In the genomic region with DNA sequence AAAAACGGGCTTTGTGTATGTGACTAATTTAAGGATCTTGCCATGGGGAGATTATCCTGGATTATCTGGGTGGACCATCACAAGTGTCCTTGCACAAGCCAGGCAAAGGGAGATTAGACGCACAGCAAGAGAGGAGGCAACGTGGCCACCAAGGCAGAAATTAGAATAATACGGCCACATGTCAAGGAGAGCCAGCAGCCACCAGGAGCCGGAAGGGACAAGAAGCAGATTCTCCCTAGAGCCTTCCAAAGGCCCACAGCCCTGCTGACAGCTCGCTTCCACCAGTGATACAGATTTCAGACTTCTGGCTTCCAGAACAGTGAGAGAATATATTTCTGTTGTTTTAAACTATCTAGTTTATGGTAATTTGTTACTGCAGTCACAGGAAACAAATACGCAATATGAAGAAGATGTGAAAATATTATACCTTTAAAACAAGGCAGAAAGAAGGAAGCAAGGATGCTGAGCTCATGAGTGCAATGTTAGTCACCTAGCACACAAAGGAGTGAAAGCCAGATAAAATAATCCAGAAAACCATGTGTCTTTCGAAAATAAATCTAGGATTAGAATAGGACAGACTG, we compare ENCODE assay signal across 11 cellular contexts. TPM values are rescaled to one million over a fixed set of nuclear protein-coding genes. Genes with fewer than 3 reads are reported as not detected.
DNase-seq lines count a peak whose midpoint lies in the region; ATAC-seq, FAIRE-seq and TF ChIP-seq lines count a peak whose summit lies in the region.
"Had no signal": no experiment of that assay in that cellular context is flagged by ENCODE, and none has a peak within 500 bp of the region (broad histone marks: within the 10 kb centered on the region; RNA-seq: fewer than 3 reads in every experiment).

No MANE protein-coding gene starts in this region.

- no peak overlapping the region for H4K8ac ChIP-seq in neuronal stem cell (ENCODE audit: low read depth, low read length)

- no peak overlapping the region for H2BK12ac ChIP-seq in neuronal stem cell (ENCODE audit: low read length)

- H3K4ac ChIP-seq in neuronal stem cell (ENCODE audit: low read length), result no peak overlapping the region

- H2AFZ ChIP-seq in endothelial cell of umbilical vein (ENCODE audit: low read depth, low read length), result no peak overlapping the region
- peak overlapping the region; percentile 79 for H2AFZ ChIP-seq in neuronal stem cell (ENCODE audit: low read length)

- peak overlapping the region; percentile 32 for H3K18ac ChIP-seq in neuronal stem cell (ENCODE audit: low read length)

- TF ChIP-seq POLR2A in endothelial cell of umbilical vein (IDR thresholded peaks at IDR 0.05; ENCODE audit: low read depth, low read length), result no peak

- peaks cover 2% of the 10 kb centered on the region for H3K79me1 ChIP-seq in neuronal stem cell (ENCODE audit: low read depth, low read length)

- TF ChIP-seq CTCF in CD8-positive, alpha-beta T cell (IDR thresholded peaks at IDR 0.05), result no peak
- TF ChIP-seq CTCF in endothelial cell of umbilical vein (IDR thresholded peaks at IDR 0.05; ENCODE audit: extremely low read depth in 1 of 2, insufficient read depth in 1 of 2, low read depth in 1 of 2, low read length in 2 of 2), result no peak

- H4K91ac ChIP-seq in neuronal stem cell (ENCODE audit: low read depth, low read length, poor library complexity), result no peak overlapping the region

- H3K27me3 Mint-ChIP-seq in CD8-positive, alpha-beta T cell (ENCODE audit: low read depth), result no peaks in the 10 kb centered on the region
- no peaks in the 10 kb centered on the region for H3K27me3 Mint-ChIP-seq in effector memory CD8-positive, alpha-beta T cell

- H2BK120ac ChIP-seq in neuronal stem cell (ENCODE audit: low read depth, low read length), result no peak overlapping the region

- FAIRE-seq in endothelial cell of umbilical vein (lab: Jason Lieb, UNC), result no peak

- intact Hi-C loops in CD8-positive, alpha-beta T cell (cut with DNase I, micrococcal nuclease), result no loop called here
- intact Hi-C loops in endothelial cell of umbilical vein (cut with micrococcal nuclease), result loop anchor here (1.0 kb wide), 8 partner anchors 8 to 287 kb away; no protein-coding TSS in a partner anchor

- no peaks in the 10 kb centered on the region for H3K79me2 ChIP-seq in endothelial cell of umbilical vein (ENCODE audit: control insufficient read depth, insufficient read depth, low read length)

- no CpG with 5 or more reads among the region's 8 CpGs for WGBS in neuronal stem cell (ENCODE audit: extremely low coverage in 2 of 2, insufficient read length in 2 of 2, insufficient replicate concordance in 1 of 2), 2 donors

- TSS peak; percentile 74 for BruUV-seq in endothelial cell of umbilical vein (replicated peaks; lab: Mats Ljungman, UMichigan)

- dilution Hi-C loops in endothelial cell of umbilical vein (cut with MboI; ENCODE audit: extremely low pct_ligation_motif_present, low sequenced_read_pairs), result no loop called here

- H3K36me3 ChIP-seq in CD8-positive, alpha-beta T cell (ENCODE audit: insufficient read depth, low read length), result no peaks in the 10 kb centered on the region
- H3K36me3 ChIP-seq in endothelial cell of umbilical vein (ENCODE audit: control insufficient read depth in 2 of 2, extremely low read depth in 1 of 2, insufficient read depth in 2 of 2, low read length in 2 of 2) (no peaks in the 10 kb centered on the region), neuronal stem cell (replicated peaks in 1 of 2; ENCODE audit: control insufficient read depth in 2 of 2, insufficient read depth in 2 of 2, low read length in 2 of 2) (no peaks in the 10 kb centered on the region)

- H3K4me3 ChIP-seq in CD8-positive, alpha-beta T cell (ENCODE audit: low read depth, low read length), result no peak overlapping the region
- H3K4me3 ChIP-seq in endothelial cell of umbilical vein (replicated peaks in 1 of 3; ENCODE audit: insufficient read depth in 1 of 3, low read depth in 1 of 3, low read length in 3 of 3), result peak overlapping the region in 1 of 3 experiments; percentile 1
- H3K4me3 ChIP-seq in neuronal stem cell (ENCODE audit: low read length in 2 of 2), result no peak overlapping the region
- H3K4me3 ChIP-seq: mucosa of descending colon had no signal

- no peak overlapping the region for H2BK15ac ChIP-seq in neuronal stem cell (ENCODE audit: low read length)

- ATAC-seq in CD8-positive, alpha-beta T cell, result peak; percentile 17
- no peak for ATAC-seq in GM21528 (IDR thresholded peaks at IDR 0.05; ENCODE audit: low FRiP score, unreplicated experiment)
- ATAC-seq in effector memory CD8-positive, alpha-beta T cell (replicated peaks), result no peak

- H2BK5ac ChIP-seq in neuronal stem cell (ENCODE audit: low read length), result no peak overlapping the region

- CTCF ChIA-PET in CD8-positive, alpha-beta T cell (lab: Charles Lee), result no interaction called here
- CTCF ChIA-PET in endothelial cell of umbilical vein (lab: Charles Lee), result interaction anchor here (0.6 to 3.9 kb wide), 14 partner anchors 8 to 702 kb away, joined by 3 to 35 read pairs (median 4); a partner anchor contains a TSS

- H3K9me3 Mint-ChIP-seq in CD8-positive, alpha-beta T cell, result no peaks in the 10 kb centered on the region
- no peaks in the 10 kb centered on the region for H3K9me3 Mint-ChIP-seq in effector memory CD8-positive, alpha-beta T cell

- peak overlapping the region; percentile 71 for H3K4me2 ChIP-seq in endothelial cell of umbilical vein (ENCODE audit: insufficient read depth, low read length)
- H3K4me2 ChIP-seq in neuronal stem cell (ENCODE audit: insufficient read depth, low read length, poor library complexity, severe bottlenecking), result no peak overlapping the region

- H3K4me1 Mint-ChIP-seq in CD8-positive, alpha-beta T cell (ENCODE audit: low read depth), result peaks cover 11% of the 10 kb centered on the region
- H3K4me1 Mint-ChIP-seq in effector memory CD8-positive, alpha-beta T cell (ENCODE audit: low read depth in 2 of 2), result peaks cover 0 to 14% of the 10 kb centered on the region in 2 donors

- no peaks in the 10 kb centered on the region for H3K9me3 ChIP-seq in CD8-positive, alpha-beta T cell (ENCODE audit: low read length)
- H3K9me3 ChIP-seq in endothelial cell of umbilical vein (replicated peaks; ENCODE audit: control insufficient read depth, insufficient read depth, low read length) (no peaks in the 10 kb centered on the region), neuronal stem cell (replicated peaks in 1 of 2; ENCODE audit: control insufficient read depth in 2 of 2, insufficient read depth in 1 of 2, low read depth in 1 of 2, low read length in 2 of 2) (peaks cover 0 to 6% of the 10 kb centered on the region in 2 donors)
- H3K9me3 ChIP-seq: mucosa of descending colon had no signal

- H3K14ac ChIP-seq in neuronal stem cell (ENCODE audit: low read length), result no peak overlapping the region

- H3K9me1 ChIP-seq in endothelial cell of umbilical vein (replicated peaks; ENCODE audit: control insufficient read depth, extremely low read depth, insufficient read depth, low read length), result no peaks in the 10 kb centered on the region

- no peak overlapping the region for H3K27ac ChIP-seq in CD8-positive, alpha-beta T cell (ENCODE audit: low read depth, low read length)
- H3K27ac ChIP-seq in endothelial cell of umbilical vein (ENCODE audit: insufficient read depth, low read depth, low read length), result peak overlapping the region; percentile 94
- H3K27ac ChIP-seq in neuronal stem cell (replicated peaks; ENCODE audit: low read length), result no peak overlapping the region

- H3K9ac ChIP-seq in endothelial cell of umbilical vein (replicated peaks; ENCODE audit: extremely low read depth, insufficient read depth, low read length) (peak overlapping the region; percentile 80), neuronal stem cell (ENCODE audit: low read depth, low read length, poor library complexity) (no peak overlapping the region)

- no peaks in the 10 kb centered on the region for H3K4me1 ChIP-seq in CD8-positive, alpha-beta T cell (ENCODE audit: insufficient read depth, low read length)
- peaks cover 62% of the 10 kb centered on the region for H3K4me1 ChIP-seq in endothelial cell of umbilical vein (ENCODE audit: control insufficient read depth, extremely low read depth, insufficient read depth, low read length)
- H3K4me1 ChIP-seq in neuronal stem cell (ENCODE audit: control insufficient read depth in 2 of 2, insufficient read depth in 1 of 2, low read depth in 1 of 2, low read length in 2 of 2), result peaks cover 4 to 7% of the 10 kb centered on the region in 2 donors

- POLR2A ChIA-PET in CD8-positive, alpha-beta T cell (lab: Charles Lee), result no interaction called here
- POLR2A ChIA-PET in endothelial cell of umbilical vein (lab: Charles Lee), result interaction anchor here (1.4 to 1.7 kb wide), 2 partner anchors 17 to 29 kb away, joined by 6 to 9 read pairs; a partner anchor contains a TSS

- no peaks in the 10 kb centered on the region for H3K27me3 ChIP-seq in CD8-positive, alpha-beta T cell (ENCODE audit: insufficient read depth, low read length)
- no peaks in the 10 kb centered on the region for H3K27me3 ChIP-seq in endothelial cell of umbilical vein (ENCODE audit: control insufficient read depth in 2 of 2, insufficient read depth in 2 of 2, low read length in 2 of 2)
- H3K27me3 ChIP-seq in neuronal stem cell (ENCODE audit: control insufficient read depth in 3 of 3, insufficient read depth in 3 of 3, low read depth in 1 of 3, low read length in 3 of 3), result no peaks in the 10 kb centered on the region

- DNase-seq in CD8-positive, alpha-beta T cell, result no peak
- DNase-seq in endothelial cell of umbilical vein (ENCODE audit: low read depth, low spot score) (no peak), neuronal stem cell (ENCODE audit: low spot score) (no peak), dedifferentiated amniotic fluid mesenchymal stem cell (ENCODE audit: extremely low spot score) (no peak)
- no peak for DNase-seq in NK-92 treated with Interleukin-12 subunit alpha and Interleukin-12 subunit beta, amount 100 ng/mL, for 24 hours (lab: John Stamatoyannopoulos, UW)
- DNase-seq in effector memory CD8-positive, alpha-beta T cell, result no peak
- DNase-seq: NCI-H2227 treated with DMSO at 0.1 percent for 48 hours had no signal

- H3K23ac ChIP-seq in neuronal stem cell (ENCODE audit: low read depth, low read length, poor library complexity), result no peak overlapping the region

- H4K20me1 ChIP-seq in endothelial cell of umbilical vein (replicated peaks; ENCODE audit: control insufficient read depth, extremely low read depth, insufficient read depth, low read length), result no peaks in the 10 kb centered on the region

- no peak overlapping the region for H3K4me3 Mint-ChIP-seq in CD8-positive, alpha-beta T cell
- H3K4me3 Mint-ChIP-seq in effector memory CD8-positive, alpha-beta T cell, result no peak overlapping the region
- H3K4me3 Mint-ChIP-seq: endodermal cell had no signal

- no peak overlapping the region for H2AK5ac ChIP-seq in neuronal stem cell (ENCODE audit: low read depth, low read length)

- peak overlapping the region; percentile 83 for H3K27ac Mint-ChIP-seq in CD8-positive, alpha-beta T cell
- H3K27ac Mint-ChIP-seq in effector memory CD8-positive, alpha-beta T cell, result no peak overlapping the region
- H3K27ac Mint-ChIP-seq: endodermal cell had no signal

- no peaks in the 10 kb centered on the region for H3K36me3 Mint-ChIP-seq in CD8-positive, alpha-beta T cell
- H3K36me3 Mint-ChIP-seq in effector memory CD8-positive, alpha-beta T cell (ENCODE audit: insufficient read depth), result no peaks in the 10 kb centered on the region

RNA-seq across cellular contexts. Expression of a gene that starts 28.7 kb away (rescaled TPM):
- total RNA-seq in CD8-positive, alpha-beta T cell, result 1 to 10 TPM; 2.5 to 2.7 TPM
- polyA plus RNA-seq in PFSK-1 (2012; ENCODE audit: insufficient read length, low read depth), result 50.1 TPM
- total RNA-seq in endothelial cell of umbilical vein, result 21.9 and 42.6 TPM in 2 replicates
- 20.7 and 21.8 TPM in 2 replicates for polyA plus RNA-seq in endothelial cell of umbilical vein
- polyA plus RNA-seq in endothelial cell of umbilical vein (2011; cell fraction: cytosol; rRNA removed), result 20.4 and 21.6 TPM in 2 replicates
- 9.3 and 11.9 TPM in 2 replicates for polyA plus RNA-seq in endothelial cell of umbilical vein (2011; cell fraction: nucleus; rRNA removed)
- polyA plus RNA-seq in endothelial cell of umbilical vein (2012), result 68.7 and 80.5 TPM in 2 replicates
- polyA minus RNA-seq in endothelial cell of umbilical vein, result 63.3 and 82.4 TPM in 2 replicates
- polyA minus RNA-seq in endothelial cell of umbilical vein (2011; cell fraction: cytosol; rRNA and poly(A)+ RNA removed), result not detected
- polyA minus RNA-seq in endothelial cell of umbilical vein (2011; cell fraction: nucleus; rRNA and poly(A)+ RNA removed), result 11.8 and 23.2 TPM in 2 replicates
- 2.7 TPM for polyA plus RNA-seq in neuronal stem cell (2013, experiment 1 of 2)
- 2.9 TPM for polyA plus RNA-seq in neuronal stem cell (2013, experiment 2 of 2)

RNA-seq across cellular contexts. Expression of a gene that starts 59.7 kb away (rescaled TPM):
- total RNA-seq in CD8-positive, alpha-beta T cell, result not detected
- polyA plus RNA-seq in PFSK-1 (2012; ENCODE audit: insufficient read length, low read depth), result not detected
- total RNA-seq in endothelial cell of umbilical vein, result not detected in 2 replicates
- polyA plus RNA-seq in endothelial cell of umbilical vein, result not detected in 2 replicates
- not detected in 2 replicates for polyA plus RNA-seq in endothelial cell of umbilical vein (2011; cell fraction: cytosol; rRNA removed)
- not detected in 2 replicates for polyA plus RNA-seq in endothelial cell of umbilical vein (2011; cell fraction: nucleus; rRNA removed)
- not detected in 2 replicates for polyA plus RNA-seq in endothelial cell of umbilical vein (2012)
- polyA minus RNA-seq in endothelial cell of umbilical vein, result not detected in 2 replicates
- not detected for polyA minus RNA-seq in endothelial cell of umbilical vein (2011; cell fraction: cytosol; rRNA and poly(A)+ RNA removed)
- not detected in 2 replicates for polyA minus RNA-seq in endothelial cell of umbilical vein (2011; cell fraction: nucleus; rRNA and poly(A)+ RNA removed)
- polyA plus RNA-seq in neuronal stem cell (2013, experiment 1 of 2), result not detected
- not detected for polyA plus RNA-seq in neuronal stem cell (2013, experiment 2 of 2)
